17 cellular contexts compared by ENCODE assay signal in genomic region chr2:209942936-209943605, GRCh38. TPM values are rescaled to one million over a fixed set of nuclear protein-coding genes. Genes with fewer than 3 reads are reported as not detected.
DNase-seq lines count a peak whose midpoint lies in the region; FAIRE-seq and TF ChIP-seq lines count a peak whose summit lies in the region.
"Had no signal": no experiment of that assay in that cellular context is flagged by ENCODE, and none has a peak within 500 bp of the region (broad histone marks: within the 10 kb centered on the region; RNA-seq: fewer than 3 reads in every experiment).

No MANE protein-coding gene starts in this region.

- DNase-seq in astrocyte (ENCODE audit: low read depth) (peak; percentile 15), keratinocyte (ENCODE audit: low read depth, low spot score) (no peak), skeletal muscle cell (ENCODE audit: low read depth) (peak; percentile 18), H9 (no peak), DMS 273 treated with DMSO at 0.1 percent for 48 hours (lab: John Stamatoyannopoulos, UW) (no peak)
- no peak for DNase-seq in activated CD4-positive, alpha-beta memory T cell treated with anti-CD3 and anti-CD28 coated beads, Interleukin-2, amount 10 ng/mL, durations not matched to agents 7 days and 5 days
- DNase-seq: Calu3; CD4-positive, CD25-positive, alpha-beta regulatory T cell; NCI-H1417 treated with DMSO at 0.1 percent for 48 hours; NCI-H2029; NCI-H2171; NCI-H446 treated with DMSO at 0.1 percent for 48 hours; PC-3 had no signal

- H3K4ac ChIP-seq in H9 (ENCODE audit: low read depth, low read length) = no peak overlapping the region

- no peaks in the 10 kb centered on the region for H3K9me3 Mint-ChIP-seq in astrocyte (ENCODE audit: unreplicated experiment)
- no peaks in the 10 kb centered on the region for H3K9me3 Mint-ChIP-seq in activated CD4-positive, alpha-beta memory T cell treated with anti-CD3 and anti-CD28 coated beads, Interleukin-2, amount 10 ng/mL, durations not matched to agents 7 days and 5 days
- H3K9me3 Mint-ChIP-seq in H9 = no peaks in the 10 kb centered on the region

- H3K4me3 Mint-ChIP-seq in astrocyte (ENCODE audit: unreplicated experiment) (no peak overlapping the region), H9 (no peak overlapping the region)
- no peak overlapping the region for H3K4me3 Mint-ChIP-seq in activated CD4-positive, alpha-beta memory T cell treated with anti-CD3 and anti-CD28 coated beads, Interleukin-2, amount 10 ng/mL, durations not matched to agents 7 days and 5 days
- H3K4me3 Mint-ChIP-seq: B cell; CD4-positive, CD25-positive, alpha-beta regulatory T cell had no signal

- H3K27ac ChIP-seq in astrocyte (ENCODE audit: low read depth, low read length) = no peak overlapping the region
- H3K27ac ChIP-seq in keratinocyte (ENCODE audit: control insufficient read depth, insufficient read depth, low read length) = no peak overlapping the region
- H3K27ac ChIP-seq in H9 (ENCODE audit: insufficient read length, low read depth, low read length) = no peak overlapping the region
- H3K27ac ChIP-seq: RWPE1 had no signal

- H3K4me3 ChIP-seq in astrocyte (ENCODE audit: insufficient read depth, low read depth, low read length) (no peak overlapping the region), keratinocyte (ENCODE audit: control insufficient read depth in 2 of 3, extremely low read depth in 1 of 3, insufficient read depth in 2 of 3, low read depth in 1 of 3, low read length in 3 of 3) (peak overlapping the region in 1 of 3 experiments; percentile 8), skeletal muscle cell (ENCODE audit: low read depth, low read length) (no peak overlapping the region)
- H3K4me3 ChIP-seq: HAP-1 had no signal

- no peak overlapping the region for H4K91ac ChIP-seq in H9 (ENCODE audit: insufficient read length, low read depth, low read length)

- H4K20me1 ChIP-seq in astrocyte (ENCODE audit: insufficient read depth, low read length) (no peaks in the 10 kb centered on the region), keratinocyte (ENCODE audit: control insufficient read depth, extremely low read depth, insufficient read depth, low read length) (no peaks in the 10 kb centered on the region), H9 (ENCODE audit: control insufficient read depth, insufficient read depth, insufficient read length) (no peaks in the 10 kb centered on the region)

- no peak overlapping the region for H2BK20ac ChIP-seq in H9 (ENCODE audit: low read depth, low read length, poor library complexity, severe bottlenecking)

- H3K4me1 Mint-ChIP-seq in astrocyte (ENCODE audit: low read depth, unreplicated experiment) (peaks cover 15% of the 10 kb centered on the region), H9 (peaks cover 0 to 7% of the 10 kb centered on the region in 2 experiments; a peak in 2 of 4 replicates)
- no peaks in the 10 kb centered on the region for H3K4me1 Mint-ChIP-seq in activated CD4-positive, alpha-beta memory T cell treated with anti-CD3 and anti-CD28 coated beads, Interleukin-2, amount 10 ng/mL, durations not matched to agents 7 days and 5 days
- H3K4me1 Mint-ChIP-seq: B cell; CD4-positive, CD25-positive, alpha-beta regulatory T cell had no signal

- H3K23ac ChIP-seq in H9 (ENCODE audit: insufficient read length, low read depth, low read length) = no peak overlapping the region

- H3K36me3 ChIP-seq in astrocyte (ENCODE audit: insufficient read depth, low read length) = no peaks in the 10 kb centered on the region
- no peaks in the 10 kb centered on the region for H3K36me3 ChIP-seq in keratinocyte (ENCODE audit: control insufficient read depth in 2 of 2, extremely low read depth in 1 of 2, insufficient read depth in 2 of 2, low read length in 2 of 2)
- H3K36me3 ChIP-seq: HAP-1 had no signal

- H3K27me3 Mint-ChIP-seq in astrocyte (ENCODE audit: low read depth, unreplicated experiment) = no peaks in the 10 kb centered on the region
- H3K27me3 Mint-ChIP-seq in activated CD4-positive, alpha-beta memory T cell treated with anti-CD3 and anti-CD28 coated beads, Interleukin-2, amount 10 ng/mL, durations not matched to agents 7 days and 5 days = peaks cover 5% of the 10 kb centered on the region
- H3K27me3 Mint-ChIP-seq in H9 (ENCODE audit: low read depth) = peaks cover 9% of the 10 kb centered on the region; the same call in 1 of the 2 replicates

- no peak overlapping the region for H4K8ac ChIP-seq in H9 (replicated peaks; ENCODE audit: insufficient read length, low read depth, low read length)

- no peak overlapping the region for H2AFZ ChIP-seq in astrocyte (ENCODE audit: low read depth, low read length)
- peak overlapping the region; percentile 88 for H2AFZ ChIP-seq in keratinocyte (ENCODE audit: control insufficient read depth, low read length)
- no peak overlapping the region for H2AFZ ChIP-seq in H9 (ENCODE audit: low read length)

- no peak overlapping the region for H2BK120ac ChIP-seq in H9 (ENCODE audit: low read depth, low read length, poor library complexity, severe bottlenecking)

- H3K4me1 ChIP-seq in astrocyte (ENCODE audit: insufficient read depth, low read length) = no peaks in the 10 kb centered on the region
- H3K4me1 ChIP-seq in keratinocyte (ENCODE audit: control insufficient read depth, extremely low read depth, insufficient read depth, low read length) = peaks cover 12% of the 10 kb centered on the region
- no peaks in the 10 kb centered on the region for H3K4me1 ChIP-seq in H9 (ENCODE audit: insufficient read depth, low read length)
- H3K4me1 ChIP-seq: HAP-1 had no signal

- no peaks in the 10 kb centered on the region for H3K23me2 ChIP-seq in H9 (ENCODE audit: insufficient read length, low read depth, low read length, poor library complexity, severe bottlenecking)

- no peak overlapping the region for H2BK15ac ChIP-seq in H9 (ENCODE audit: low read depth, low read length)

- no peak overlapping the region for H2AK5ac ChIP-seq in H9 (ENCODE audit: insufficient read length, low read length)

- H3K27ac Mint-ChIP-seq in astrocyte (ENCODE audit: unreplicated experiment) (peak overlapping the region; percentile 30), H9 (no peak overlapping the region)
- no peak overlapping the region for H3K27ac Mint-ChIP-seq in activated CD4-positive, alpha-beta memory T cell treated with anti-CD3 and anti-CD28 coated beads, Interleukin-2, amount 10 ng/mL, durations not matched to agents 7 days and 5 days
- H3K27ac Mint-ChIP-seq: B cell; CD4-positive, CD25-positive, alpha-beta regulatory T cell had no signal

- no peak overlapping the region for H3K14ac ChIP-seq in H9 (ENCODE audit: insufficient read depth, low read length)

- dilution Hi-C loops in keratinocyte (cut with MboI; ENCODE audit: extremely low pct_ligation_motif_present, low sequenced_read_pairs) = no loop called here

- H3K9me3 ChIP-seq in astrocyte (ENCODE audit: insufficient read depth, low read depth, low read length) (no peaks in the 10 kb centered on the region), keratinocyte (ENCODE audit: control insufficient read depth, low read depth, low read length) (no peaks in the 10 kb centered on the region), H9 (ENCODE audit: control insufficient read depth, low read depth, low read length) (no peaks in the 10 kb centered on the region)
- H3K9me3 ChIP-seq: HAP-1 had no signal

- H3K9ac ChIP-seq in astrocyte (ENCODE audit: low read length) (no peak overlapping the region), keratinocyte (ENCODE audit: control insufficient read depth, extremely low read depth, insufficient read depth, low read length) (no peak overlapping the region), H9 (ENCODE audit: extremely low read depth, insufficient read length, low read length) (no peak overlapping the region)

- CTCF ChIA-PET in activated CD4-positive, alpha-beta memory T cell treated with anti-CD3 and anti-CD28 coated beads, Interleukin-2, amount 10 ng/mL, durations not matched to agents 7 days and 5 days (lab: Charles Lee) = interaction anchor here (1.7 kb wide), 1 partner anchor 609 kb away, joined by 3 read pairs; no protein-coding TSS in a partner anchor

- H3K9me1 ChIP-seq in keratinocyte (ENCODE audit: control insufficient read depth, extremely low read depth, insufficient read depth, low read length) = no peaks in the 10 kb centered on the region

- H3K79me2 ChIP-seq in astrocyte (ENCODE audit: insufficient read depth, low read length) (no peaks in the 10 kb centered on the region), keratinocyte (ENCODE audit: control insufficient read depth, insufficient read depth, low read length) (no peaks in the 10 kb centered on the region), H9 (ENCODE audit: insufficient read depth, low read length) (no peaks in the 10 kb centered on the region)

- H2BK5ac ChIP-seq in H9 (ENCODE audit: insufficient read length, low read length) = no peak overlapping the region

- no peak overlapping the region for H3K56ac ChIP-seq in H9 (ENCODE audit: insufficient read length, low read depth, low read length)

- POLR2A ChIA-PET in activated CD4-positive, alpha-beta memory T cell treated with anti-CD3 and anti-CD28 coated beads, Interleukin-2, amount 10 ng/mL, durations not matched to agents 7 days and 5 days (lab: Charles Lee) = no interaction called here

- no peak overlapping the region for H3T11ph ChIP-seq in H9 (ENCODE audit: low read length)

- WGBS in H9 (ENCODE audit: extremely low coverage, insufficient read length, low lambda C conversion rate) = no CpG with 5 or more reads among the region's 5 CpGs

- FAIRE-seq in astrocyte (lab: Jason Lieb, UNC) = no peak
- FAIRE-seq in colon (lab: Jason Lieb, UNC) = peak; percentile 10
- FAIRE-seq in keratinocyte (lab: Jason Lieb, UNC) = peak; percentile 41

- no peak for TF ChIP-seq CTCF in astrocyte (IDR thresholded peaks at IDR 0.05; ENCODE audit: insufficient read depth, low read depth, low read length)
- no peak for TF ChIP-seq CTCF in keratinocyte (optimal IDR thresholded peaks at IDR 0.05 in 1 of 3, IDR thresholded peaks at IDR 0.05 in 1 of 3, conservative IDR thresholded peaks at IDR 0.05 in 1 of 3; ENCODE audit: extremely low read depth in 1 of 3, insufficient read depth in 2 of 3, low read length in 3 of 3)
- TF ChIP-seq CTCF in H9 (conservative IDR thresholded peaks at IDR 0.05) = no peak

- H3K36me3 Mint-ChIP-seq in astrocyte (ENCODE audit: low read depth, unreplicated experiment) (no peaks in the 10 kb centered on the region), H9 (ENCODE audit: insufficient read depth in 1 of 3, low read depth in 3 of 3) (peaks cover 0 to 7% (median 6%) of the 10 kb centered on the region in 3 experiments; a peak in 4 of 7 replicates)
- H3K36me3 Mint-ChIP-seq in activated CD4-positive, alpha-beta memory T cell treated with anti-CD3 and anti-CD28 coated beads, Interleukin-2, amount 10 ng/mL, durations not matched to agents 7 days and 5 days (ENCODE audit: low read depth) = no peaks in the 10 kb centered on the region
- H3K36me3 Mint-ChIP-seq: CD4-positive, CD25-positive, alpha-beta regulatory T cell had no signal

- no peak overlapping the region for H4K5ac ChIP-seq in H9 (ENCODE audit: insufficient read length, low read depth, low read length)

- H3K27me3 ChIP-seq in astrocyte (ENCODE audit: insufficient read depth, low read length) (no peaks in the 10 kb centered on the region), keratinocyte (ENCODE audit: control insufficient read depth, extremely low read depth, insufficient read depth, low read length) (no peaks in the 10 kb centered on the region), H9 (ENCODE audit: insufficient read depth, low read length) (no peaks in the 10 kb centered on the region)

- H3K18ac ChIP-seq in H9 (ENCODE audit: insufficient read length, low read depth, low read length) = no peak overlapping the region

- no peak overlapping the region for H2BK12ac ChIP-seq in H9 (ENCODE audit: insufficient read length, low read depth, low read length)

- no peak overlapping the region for H3K4me2 ChIP-seq in astrocyte (ENCODE audit: low read length)
- H3K4me2 ChIP-seq in keratinocyte (ENCODE audit: control insufficient read depth, extremely low read depth, insufficient read depth, low read depth, low read length) = peak overlapping the region; percentile 68
- H3K4me2 ChIP-seq in H9 (ENCODE audit: insufficient read depth, insufficient read length, low read length) = no peak overlapping the region

- H3K79me1 ChIP-seq in H9 (ENCODE audit: insufficient read depth, low read depth, low read length, poor library complexity, severe bottlenecking) = no peaks in the 10 kb centered on the region

RNA-seq across cellular contexts. Expression of gene RPE, which starts 59.4 kb away (rescaled TPM):
- total RNA-seq in astrocyte (62.1 and 67.9 TPM in 2 replicates), H9 (2021) (67.8 and 71.6 TPM in 2 replicates)
- 59.5 to 69.6 TPM (median 67.9 TPM) in 3 replicates for polyA plus RNA-seq in keratinocyte
- 13.1 TPM for polyA plus RNA-seq in keratinocyte (2011; ENCODE audit: low read depth)
- polyA plus RNA-seq in keratinocyte (2011; cell fraction: cytosol; rRNA removed) = 58.7 and 74.6 TPM in 2 replicates
- polyA plus RNA-seq in keratinocyte (2011; cell fraction: nucleus; rRNA removed) = 43.0 and 49.6 TPM in 2 replicates
- polyA plus RNA-seq in keratinocyte (2012; ENCODE audit: low replicate concordance) = 39.8 and 50.0 TPM in 2 replicates
- polyA minus RNA-seq in keratinocyte = 59.6 to 101 TPM (median 99.2 TPM) in 3 replicates
- polyA minus RNA-seq in keratinocyte (2011; cell fraction: cytosol; rRNA and poly(A)+ RNA removed) = 45.8 TPM
- 30.7 and 50.2 TPM in 2 replicates for polyA minus RNA-seq in keratinocyte (2011; cell fraction: nucleus; rRNA and poly(A)+ RNA removed)
- total RNA-seq in activated CD4-positive, alpha-beta memory T cell treated with anti-CD3 and anti-CD28 coated beads, Interleukin-2, amount 10 ng/mL, durations not matched to agents 7 days and 5 days = 10 to 100 TPM; 40.8 to 43.7 TPM

Comparison
In these comparisons a context has a peak if more than half of its experiments do, and no peak if none do; other contexts are left out.
1. DNase-seq: peak in astrocyte (single experiment) and skeletal muscle cell (single experiment); none in keratinocyte (single experiment), activated CD4-positive, alpha-beta memory T cell treated with anti-CD3 and anti-CD28 coated beads, Interleukin-2, amount 10 ng/mL, durations not matched to agents 7 days and 5 days (single experiment), H9 (single experiment) and DMS 273 treated with DMSO at 0.1 percent for 48 hours (single experiment).